Comparison of ENCODE assay signal across 30 cellular contexts in the genomic region with DNA sequence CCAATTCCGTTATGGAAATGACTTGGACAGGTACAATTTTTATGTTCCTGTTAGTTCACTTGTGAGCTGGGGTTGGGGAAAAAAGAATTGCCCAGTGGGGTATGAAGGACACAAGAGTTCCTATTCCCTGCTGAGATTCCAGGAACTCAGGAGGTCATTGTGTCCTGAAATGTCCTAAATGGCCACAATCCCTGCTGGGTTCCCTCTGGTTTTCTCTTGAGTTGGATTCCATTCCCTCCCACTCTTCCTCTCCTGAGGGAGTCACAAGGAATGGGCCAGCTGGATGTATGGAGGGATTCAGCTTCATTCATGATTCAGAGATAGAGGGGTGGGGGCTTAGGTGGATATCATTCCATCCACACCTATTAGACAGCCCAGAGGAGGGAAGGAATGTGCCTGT. TPM values are rescaled to one million over a fixed set of nuclear protein-coding genes. Genes with fewer than 3 reads are reported as not detected.
"Had no signal": no experiment of that assay in that cellular context is flagged by ENCODE, and none has a peak within 500 bp of the region (broad histone marks: within the 10 kb centered on the region; RNA-seq: fewer than 3 reads in every experiment).

No MANE protein-coding gene starts in this region.

- H3K27me3 ChIP-seq: testis, vagina had no signal

- H3K4me3 ChIP-seq: coronary artery, heart left ventricle, lung, sigmoid colon, skin epidermis, testis, tibial nerve, upper lobe of right lung, vagina had no signal

- H3K4me3 Mint-ChIP-seq: immature natural killer cell; naive B cell; stimulated activated naive B cell treated with anti-CD40 and anti-IgM and Interleukin-4, amounts not matched to agents 10 μg/mL and 1 μg/mL and 100 μg/mL, for 72 hours; stimulated activated naive CD8-positive, alpha-beta T cell treated with anti-CD3 and anti-CD28 coated beads, Interleukin-15, amount 100 ng/mL, for 72 hours had no signal

- H3K27ac Mint-ChIP-seq: immature natural killer cell; naive B cell; stimulated activated naive B cell treated with anti-CD40 and anti-IgM and Interleukin-4, amounts not matched to agents 10 μg/mL and 1 μg/mL and 100 μg/mL, for 72 hours; stimulated activated naive CD8-positive, alpha-beta T cell treated with anti-CD3 and anti-CD28 coated beads, Interleukin-15, amount 100 ng/mL, for 72 hours had no signal

- H3K27ac ChIP-seq: coronary artery, heart left ventricle, sigmoid colon, skin epidermis, testis, tibial nerve, upper lobe of right lung, vagina had no signal

- FAIRE-seq: frontal cortex, keratinocyte had no signal

- H3K9me3 Mint-ChIP-seq: immature natural killer cell had no signal

- ATAC-seq: heart left ventricle; left ventricle myocardium superior; stimulated activated naive B cell treated with anti-CD40 and anti-IgM and Interleukin-4, amounts not matched to agents 10 μg/mL and 1 μg/mL and 100 μg/mL, for 72 hours; stimulated activated naive CD8-positive, alpha-beta T cell treated with anti-CD3 and anti-CD28 coated beads, Interleukin-15, amount 100 ng/mL, for 72 hours; upper lobe of right lung had no signal

- H3K36me3 ChIP-seq: heart left ventricle, sigmoid colon, tibial nerve, upper lobe of right lung, vagina had no signal

- H3K4me1 Mint-ChIP-seq: immature natural killer cell; naive B cell; stimulated activated naive B cell treated with anti-CD40 and anti-IgM and Interleukin-4, amounts not matched to agents 10 μg/mL and 1 μg/mL and 100 μg/mL, for 72 hours had no signal

- DNase-seq: effector CD4-positive, alpha-beta T cell; heart left ventricle; hippocampal formation; immature natural killer cell; left ventricle myocardium superior; mesenchymal stem cell; naive B cell; posterior cingulate gyrus; sigmoid colon; stimulated activated CD4-positive, alpha-beta T cell treated with anti-CD3 and anti-CD28 coated beads, Interleukin-2, amount 100 ng/mL, for 24 hours; stimulated activated CD4-positive, alpha-beta T cell treated with anti-CD3 and anti-CD28 coated beads, Interleukin-4, amount 100 ng/mL, for 4 hours; stimulated activated naive B cell treated with anti-CD40 and anti-IgM and Interleukin-4, amounts not matched to agents 10 μg/mL and 1 μg/mL and 100 μg/mL, for 72 hours; stimulated activated naive CD8-positive, alpha-beta T cell treated with anti-CD3 and anti-CD28 coated beads, Interleukin-15, amount 100 ng/mL, for 72 hours; testis; upper lobe of right lung had no signal

- H3K4me1 ChIP-seq: heart left ventricle, sigmoid colon, testis, tibial nerve, upper lobe of right lung, vagina had no signal

- H3K36me3 Mint-ChIP-seq: immature natural killer cell had no signal

- H3K9me3 ChIP-seq: testis, tibial nerve, upper lobe of right lung, vagina had no signal

RNA-seq across cellular contexts. Expression of a gene that starts 34.5 kb away (rescaled TPM):
- total RNA-seq: dermis microvascular lymphatic vessel endothelial cell, fibroblast of lung, frontal cortex, glomerular endothelial cell, heart left ventricle, left ventricle myocardium superior, lung, osteocyte, pulmonary artery endothelial cell, sigmoid colon, subcutaneous adipose tissue, testis, tibial nerve, upper lobe of right lung, vagina had no signal
- polyA plus RNA-seq: esophagus, fibroblast of lung, heart left ventricle, immature natural killer cell, keratinocyte, lung, neural cell, sigmoid colon had no signal

RNA-seq across cellular contexts. Expression of a gene that starts 48.0 kb away (rescaled TPM):
- total RNA-seq: dermis microvascular lymphatic vessel endothelial cell, fibroblast of lung, frontal cortex, glomerular endothelial cell, heart left ventricle, left ventricle myocardium superior, lung, osteocyte, pulmonary artery endothelial cell, sigmoid colon, subcutaneous adipose tissue, testis, tibial nerve, upper lobe of right lung, vagina had no signal
- polyA plus RNA-seq: esophagus, fibroblast of lung, heart left ventricle, immature natural killer cell, keratinocyte, lung, neural cell, sigmoid colon had no signal
